Comparison of ENCODE assay signal across 7 cellular contexts in genomic region chr7:95509199-95509598, GRCh38. TPM values are rescaled to one million over a fixed set of nuclear protein-coding genes. Genes with fewer than 3 reads are reported as not detected.
DNase-seq lines count a peak whose midpoint lies in the region; ATAC-seq and TF ChIP-seq lines count a peak whose summit lies in the region.

No MANE protein-coding gene starts in this region.

- no peak overlapping the region for H3K27ac Mint-ChIP-seq in T-helper 2 cell treated with Interferon-gamma antibody and Interleukin-4, amounts not matched to agents 5 μg/mL and 100 μg/mL, for 36 hours

- peak; percentile 30 for DNase-seq in T-helper 2 cell treated with Interferon-gamma antibody and Interleukin-4, amounts not matched to agents 5 μg/mL and 100 μg/mL, for 36 hours (ENCODE audit: low spot score)
- DNase-seq in iris pigment epithelial cell (ENCODE audit: low read depth) = peak; percentile 92
- no peak for DNase-seq in uterus
- DNase-seq in HPDE6-E6E7 (ENCODE audit: extremely low spot score) = no peak

- no peak overlapping the region for H3K4me3 Mint-ChIP-seq in T-helper 2 cell treated with Interferon-gamma antibody and Interleukin-4, amounts not matched to agents 5 μg/mL and 100 μg/mL, for 36 hours

- H3K27ac ChIP-seq in uterus = no peak overlapping the region

- peaks cover 12% of the 10 kb centered on the region for H3K27me3 Mint-ChIP-seq in T-helper 2 cell treated with Interferon-gamma antibody and Interleukin-4, amounts not matched to agents 5 μg/mL and 100 μg/mL, for 36 hours (ENCODE audit: low read depth)

- TF ChIP-seq POLR2A in uterus (IDR thresholded peaks at IDR 0.05) = no peak

- H3K4me1 ChIP-seq in uterus = no peaks in the 10 kb centered on the region

- H3K4me1 Mint-ChIP-seq in T-helper 2 cell treated with Interferon-gamma antibody and Interleukin-4, amounts not matched to agents 5 μg/mL and 100 μg/mL, for 36 hours (ENCODE audit: low read depth) = peaks cover 4% of the 10 kb centered on the region

- H3K36me3 Mint-ChIP-seq in T-helper 2 cell treated with Interferon-gamma antibody and Interleukin-4, amounts not matched to agents 5 μg/mL and 100 μg/mL, for 36 hours (ENCODE audit: low read depth) = no peaks in the 10 kb centered on the region

- H3K36me3 ChIP-seq in uterus = no peaks in the 10 kb centered on the region

- H3K9me3 ChIP-seq in uterus = no peaks in the 10 kb centered on the region

- intact Hi-C loops in uterus (cut with DNase I; ENCODE audit: low total_unique reads) = loop anchor here (5.0 kb wide), 1 partner anchor 183 kb away; no protein-coding TSS in a partner anchor

- H3K9me3 Mint-ChIP-seq in T-helper 2 cell treated with Interferon-gamma antibody and Interleukin-4, amounts not matched to agents 5 μg/mL and 100 μg/mL, for 36 hours = no peaks in the 10 kb centered on the region

- no peak for TF ChIP-seq CTCF in uterus (IDR thresholded peaks at IDR 0.05)

- ATAC-seq in GM21423 (IDR thresholded peaks at IDR 0.05; ENCODE audit: unreplicated experiment) (peak; percentile 59), HG03571 (IDR thresholded peaks at IDR 0.05; ENCODE audit: unreplicated experiment) (peak; percentile 47), HG03196 (IDR thresholded peaks at IDR 0.05; ENCODE audit: unreplicated experiment) (no peak)

- H3K4me3 ChIP-seq in uterus = no peak overlapping the region

- H3K27me3 ChIP-seq in uterus = no peaks in the 10 kb centered on the region

RNA-seq across cellular contexts. Expression of gene ASB4, which starts 23.5 kb away (rescaled TPM):
- 1 to 10 TPM in 1 of 4 donors, under 1 TPM in 1, not detected in 2; 0.34 to 1.5 TPM for total RNA-seq in uterus

Comparison
In these comparisons a context has a peak if more than half of its experiments do, and no peak if none do; other contexts are left out.
1. DNase-seq: peak in T-helper 2 cell treated with Interferon-gamma antibody and Interleukin-4, amounts not matched to agents 5 μg/mL and 100 μg/mL, for 36 hours (single experiment) and iris pigment epithelial cell (single experiment); none in uterus (0 of 2) and HPDE6-E6E7 (single experiment).